25 cellular contexts compared by ENCODE assay signal in the genomic region with DNA sequence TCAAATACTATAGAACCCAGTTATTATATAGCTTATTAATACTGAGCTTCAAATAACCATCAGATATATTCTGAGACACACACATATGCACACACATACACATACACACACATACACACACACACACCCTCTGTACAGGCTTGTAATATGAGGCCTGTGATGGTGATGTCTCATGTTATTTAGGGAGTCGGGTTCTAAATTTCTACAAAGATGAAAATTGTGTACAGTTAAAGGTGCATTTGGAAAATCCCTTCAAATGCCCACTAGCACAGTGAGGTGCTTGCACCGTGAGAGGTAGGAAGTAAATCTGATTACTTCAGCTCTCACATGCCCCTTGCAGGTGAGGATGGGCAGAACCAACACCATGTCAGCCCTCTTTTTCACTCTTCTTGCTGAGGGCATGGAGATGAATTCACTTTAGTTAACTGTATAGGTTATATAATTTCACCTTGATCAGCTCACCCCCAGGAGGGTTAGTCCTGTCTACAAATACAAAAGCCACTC.
DNase-seq lines count a peak whose midpoint lies in the region; ATAC-seq, FAIRE-seq and TF ChIP-seq lines count a peak whose summit lies in the region.
"Had no signal": no experiment of that assay in that cellular context is flagged by ENCODE, and none has a peak within 500 bp of the region (broad histone marks: within the 10 kb centered on the region; RNA-seq: fewer than 3 reads in every experiment).

No MANE protein-coding gene starts in this region.

- CTCF ChIA-PET in OCI-LY7 (lab: Charles Lee; ENCODE audit: unreplicated experiment): interaction anchor here (0.6 to 1.8 kb wide), 7 partner anchors 13 to 166 kb away, joined by 3 to 8 read pairs (median 4); no protein-coding TSS in a partner anchor

- DNase-seq in GM12864 (ENCODE audit: low read depth) (no peak), GM18507 (ENCODE audit: extremely low spot score, insufficient read length, low read depth) (no peak), OCI-LY7 (ENCODE audit: low spot score) (peak; percentile 64), type B pancreatic cell (ENCODE audit: extremely low spot score, unreplicated experiment) (no peak), NCI-H1930 (lab: John Stamatoyannopoulos, UW) (no peak)
- DNase-seq: activated CD4-positive, alpha-beta T cell treated with anti-CD3 and anti-CD28 coated beads for 48 hours; activated CD8-positive, alpha-beta memory T cell treated with anti-CD3 and anti-CD28 coated beads for 24 hours; activated effector memory CD4-positive, alpha-beta T cell treated with Interleukin-2 at 50 U/mL for 16 hours; CD8-positive, alpha-beta memory T cell; immature natural killer cell; mammary epithelial cell; NCI-H1417 treated with DMSO at 0.1 percent for 48 hours; NCI-H2081; NCI-H2227 treated with DMSO at 0.1 percent for 48 hours; NCI-H526 treated with DMSO at 0.1 percent for 48 hours; Peyer's patch; SHP77 treated with DMSO at 0.1 percent for 48 hours; stimulated activated CD4-positive, alpha-beta T cell treated with anti-CD3 and anti-CD28 coated beads, Interleukin-15, amount 100 ng/mL, for 24 hours; stimulated activated naive CD4-positive, alpha-beta T cell treated with Interleukin-2 at 50 U/mL for 16 hours had no signal

- no TSS peak for BruUV-seq in OCI-LY7 (replicated peaks; lab: Mats Ljungman, UMichigan)

- H3K36me3 ChIP-seq in OCI-LY7 (ENCODE audit: insufficient read depth, low read length) (peaks cover 13% of the 10 kb centered on the region), neutrophil (no peaks in the 10 kb centered on the region)
- H3K36me3 ChIP-seq: Peyer's patch, suprapubic skin had no signal

- intact Hi-C loops in OCI-LY7 (cut with micrococcal nuclease; ENCODE audit: unreplicated experiment): loop anchor here (2.0 to 5.0 kb wide), 3 partner anchors 97 to 368 kb away; a partner anchor contains a TSS

- peak overlapping the region; percentile 60; the same call in 1 of the 2 replicates for H2AFZ ChIP-seq in OCI-LY7 (ENCODE audit: low read length)

- H3K27me3 ChIP-seq in neutrophil: no peaks in the 10 kb centered on the region
- H3K27me3 ChIP-seq: Peyer's patch, suprapubic skin had no signal

- H3K27me3 Mint-ChIP-seq in type B pancreatic cell: no peaks in the 10 kb centered on the region
- H3K27me3 Mint-ChIP-seq: activated naive CD8-positive, alpha-beta T cell had no signal

- H4K20me1 ChIP-seq in OCI-LY7 (ENCODE audit: insufficient read depth, low read length): no peaks in the 10 kb centered on the region

- no peak overlapping the region for H3K4me3 ChIP-seq in GM12864 (ENCODE audit: low read depth, low read length)
- peak overlapping the region; percentile 48 for H3K4me3 ChIP-seq in OCI-LY7 (ENCODE audit: low read depth, low read length, poor library complexity, severe bottlenecking)
- H3K4me3 ChIP-seq in neutrophil (ENCODE audit: low read depth in 1 of 2, low read length in 1 of 2): no peak overlapping the region
- H3K4me3 ChIP-seq: Peyer's patch, suprapubic skin had no signal

- no peaks in the 10 kb centered on the region for H3K9me2 ChIP-seq in OCI-LY7 (ENCODE audit: insufficient read depth, low read length)

- peaks cover 5% of the 10 kb centered on the region for H3K36me3 Mint-ChIP-seq in type B pancreatic cell

- H3K4me3 Mint-ChIP-seq in type B pancreatic cell: no peak overlapping the region
- H3K4me3 Mint-ChIP-seq: activated naive CD8-positive, alpha-beta T cell; CD8-positive, alpha-beta memory T cell; immature natural killer cell; nephron had no signal

- TF ChIP-seq CTCF in GM12864 (IDR thresholded peaks at IDR 0.05; ENCODE audit: low read depth, low read length, missing control alignments) (peak; percentile 10), OCI-LY7 (conservative IDR thresholded peaks at IDR 0.05; ENCODE audit: low read length) (peak; percentile 51), neutrophil (IDR thresholded peaks at IDR 0.05) (no peak), type B pancreatic cell (conservative IDR thresholded peaks at IDR 0.05) (no peak)

- H3K4me1 ChIP-seq in OCI-LY7 (ENCODE audit: insufficient read depth, low read length, poor library complexity, severe bottlenecking) (peaks cover 81% of the 10 kb centered on the region), neutrophil (ENCODE audit: control insufficient read depth in 1 of 2, insufficient read depth in 1 of 2, low read depth in 1 of 2, low read length in 1 of 2) (peaks cover 52 to 61% of the 10 kb centered on the region in 2 experiments)

- H3K9me3 ChIP-seq in OCI-LY7 (ENCODE audit: low read length) (peaks cover 18% of the 10 kb centered on the region; the same call in 1 of the 2 replicates), neutrophil (no peaks in the 10 kb centered on the region)
- H3K9me3 ChIP-seq: Peyer's patch had no signal

- H3K9me3 Mint-ChIP-seq in type B pancreatic cell: peaks cover 21% of the 10 kb centered on the region

- peak overlapping the region; percentile 71 for H3K4me2 ChIP-seq in OCI-LY7 (ENCODE audit: low read length)

- H3K27ac ChIP-seq in OCI-LY7 (ENCODE audit: low read depth, low read length, poor library complexity, severe bottlenecking) (peak overlapping the region; percentile 94), neutrophil (peak overlapping the region; percentile 96)
- H3K27ac ChIP-seq: KMS-11, Peyer's patch, suprapubic skin had no signal

- ATAC-seq in GM18870 (IDR thresholded peaks at IDR 0.05; ENCODE audit: unreplicated experiment): no peak

- H3K4me1 Mint-ChIP-seq in type B pancreatic cell (ENCODE audit: unreplicated experiment): peaks cover 22% of the 10 kb centered on the region
- H3K4me1 Mint-ChIP-seq: CD8-positive, alpha-beta memory T cell had no signal

- POLR2A ChIA-PET in OCI-LY7 (lab: Charles Lee): interaction anchor here (0.8 to 5.8 kb wide), 16 partner anchors 13 to 210 kb away, joined by 3 to 40 read pairs (median 3); no protein-coding TSS in a partner anchor

- H3K79me2 ChIP-seq in OCI-LY7 (ENCODE audit: insufficient read depth, low read depth, low read length): no peaks in the 10 kb centered on the region

- FAIRE-seq in GM18507 (lab: Jason Lieb, UNC): peak; percentile 73

- H3K27ac Mint-ChIP-seq in type B pancreatic cell: no peak overlapping the region
- H3K27ac Mint-ChIP-seq: activated naive CD8-positive, alpha-beta T cell; CD8-positive, alpha-beta memory T cell; immature natural killer cell; nephron had no signal

Comparison
In these comparisons a context has a peak if more than half of its experiments do, and no peak if none do; other contexts are left out.
1. CTCF ChIP-seq: peak in GM12864 (single experiment) and OCI-LY7 (single experiment); none in neutrophil (single experiment) and type B pancreatic cell (single experiment).